Comparison of ENCODE assay signal across 1 cellular context in genomic region chr4:6749340-6750171, GRCh38.
TF ChIP-seq lines count a peak whose summit lies in the region.

No MANE protein-coding gene starts in this region.

TF ChIP-seq in HepG2, 621 proteins besides CTCF, POLR2A, EP300 and RAD21 (continued from another document and continues in another):
- TF ChIP-seq IRF1 (CRISPR knock-in tag; IDR thresholded peaks at IDR 0.05; ENCODE audit: low read depth) (no peak), AGO1 (IDR thresholded peaks at IDR 0.05; ENCODE audit: low read depth, low read length, poor library complexity, severe bottlenecking) (no peak), EEA1 (CRISPR knock-in tag; IDR thresholded peaks at IDR 0.05; ENCODE audit: borderline replicate concordance) (peak; percentile 56; the same call in 1 of the 2 replicates), CHCHD3 (CRISPR knock-in tag; IDR thresholded peaks at IDR 0.05) (no peak), ZNF264 (CRISPR knock-in tag; IDR thresholded peaks at IDR 0.05) (peak; percentile 89; the same call in 1 of the 2 replicates), ARNT2 (CRISPR knock-in tag; IDR thresholded peaks at IDR 0.05; ENCODE audit: low read depth) (0 out of 2 replicates have a peak, but pooled peaks have one; percentile 27), AHR (CRISPR knock-in tag; IDR thresholded peaks at IDR 0.05) (no peak), KMT2B (CRISPR knock-in tag; IDR thresholded peaks at IDR 0.05) (peak; percentile 58; the same call in 1 of the 2 replicates), ZZZ3 (CRISPR knock-in tag; IDR thresholded peaks at IDR 0.05; ENCODE audit: borderline replicate concordance) (peak; percentile 66), ZC3H4 (CRISPR knock-in tag; IDR thresholded peaks at IDR 0.05; ENCODE audit: borderline replicate concordance) (no peak), SAFB2 (CRISPR knock-in tag; IDR thresholded peaks at IDR 0.05; ENCODE audit: borderline replicate concordance, low read depth) (peak; percentile 92), NFIB (CRISPR knock-in tag; IDR thresholded peaks at IDR 0.05; ENCODE audit: borderline replicate concordance) (no peak), U2AF2 (IDR thresholded peaks at IDR 0.05; ENCODE audit: low read depth, low read length) (no peak), NFYB (CRISPR knock-in tag; IDR thresholded peaks at IDR 0.05) (peak; percentile 15; the same call in 1 of the 2 replicates), ZNF441 (CRISPR knock-in tag; IDR thresholded peaks at IDR 0.05; ENCODE audit: borderline replicate concordance) (peak; percentile 70; the same call in 1 of the 2 replicates), PAX8 (CRISPR knock-in tag; IDR thresholded peaks at IDR 0.05; ENCODE audit: borderline replicate concordance) (no peak), PTBP1 (IDR thresholded peaks at IDR 0.05; ENCODE audit: low read depth, low read length, poor library complexity, severe bottlenecking) (no peak), ATF7 (IDR thresholded peaks at IDR 0.05) (no peak), ATF7 (CRISPR knock-in tag; IDR thresholded peaks at IDR 0.05) (no peak), MXD4 (CRISPR knock-in tag; IDR thresholded peaks at IDR 0.05) (peak; percentile 83), MIER3 (CRISPR knock-in tag; IDR thresholded peaks at IDR 0.05; ENCODE audit: borderline replicate concordance) (peak; percentile 60; the same call in 1 of the 2 replicates), NCOR1 (IDR thresholded peaks at IDR 0.05; ENCODE audit: borderline replicate concordance, low read length) (no peak; the same call in 1 of the 2 replicates), ZSCAN31 (CRISPR knock-in tag; IDR thresholded peaks at IDR 0.05; ENCODE audit: low read depth) (peak; percentile 68; the same call in 1 of the 2 replicates), ZNF138 (CRISPR knock-in tag; IDR thresholded peaks at IDR 0.05; ENCODE audit: low read depth) (no peak; the same call in none of the 2 replicates), PPARG (CRISPR knock-in tag; conservative IDR thresholded peaks at IDR 0.05) (peak; percentile 79), ELF1 (CRISPR knock-in tag; IDR thresholded peaks at IDR 0.05) (peak; percentile 66), JDP2 (CRISPR knock-in tag; IDR thresholded peaks at IDR 0.05; ENCODE audit: borderline replicate concordance) (no peak), ZNF513 (CRISPR knock-in tag; conservative IDR thresholded peaks at IDR 0.05) (no peak), HNRNPLL (IDR thresholded peaks at IDR 0.05; ENCODE audit: low read depth, low read length, poor library complexity, severe bottlenecking) (peak; percentile 40), ZNF670 (CRISPR knock-in tag; IDR thresholded peaks at IDR 0.05; ENCODE audit: borderline replicate concordance) (no peak), ZNF772 (CRISPR knock-in tag; IDR thresholded peaks at IDR 0.05) (peak; percentile 91), ZNF335 (CRISPR knock-in tag; IDR thresholded peaks at IDR 0.05) (peak; percentile 69; the same call in 1 of the 2 replicates), KDM3A (CRISPR knock-in tag; IDR thresholded peaks at IDR 0.05; ENCODE audit: low read depth) (no peak), NR3C1 (CRISPR knock-in tag; IDR thresholded peaks at IDR 0.05) (no peak), HDAC2 (CRISPR knock-in tag; IDR thresholded peaks at IDR 0.05) (peak; percentile 88), ZNF207 (IDR thresholded peaks at IDR 0.05; ENCODE audit: borderline replicate concordance) (no peak), SP1 (IDR thresholded peaks at IDR 0.05) (no peak), SP1 (CRISPR knock-in tag; IDR thresholded peaks at IDR 0.05) (no peak), ZNF292 (CRISPR knock-in tag; IDR thresholded peaks at IDR 0.05; ENCODE audit: borderline replicate concordance, low read depth) (peak; percentile 100), PHB2 (IDR thresholded peaks at IDR 0.05; ENCODE audit: partially characterized antibody) (no peak), ZBTB39 (CRISPR knock-in tag; IDR thresholded peaks at IDR 0.05) (peak; percentile 79), NFAT5 (CRISPR knock-in tag; IDR thresholded peaks at IDR 0.05) (0 out of 2 replicates have a peak, but pooled peaks have one; percentile 64), ZNF703 (CRISPR knock-in tag; IDR thresholded peaks at IDR 0.05; ENCODE audit: borderline replicate concordance) (no peak), ZNF609 (CRISPR knock-in tag; IDR thresholded peaks at IDR 0.05; ENCODE audit: borderline replicate concordance) (peak; percentile 94), SMARCE1 (IDR thresholded peaks at IDR 0.05; ENCODE audit: borderline replicate concordance) (no peak)
- TF ChIP-seq, protein P1, sequence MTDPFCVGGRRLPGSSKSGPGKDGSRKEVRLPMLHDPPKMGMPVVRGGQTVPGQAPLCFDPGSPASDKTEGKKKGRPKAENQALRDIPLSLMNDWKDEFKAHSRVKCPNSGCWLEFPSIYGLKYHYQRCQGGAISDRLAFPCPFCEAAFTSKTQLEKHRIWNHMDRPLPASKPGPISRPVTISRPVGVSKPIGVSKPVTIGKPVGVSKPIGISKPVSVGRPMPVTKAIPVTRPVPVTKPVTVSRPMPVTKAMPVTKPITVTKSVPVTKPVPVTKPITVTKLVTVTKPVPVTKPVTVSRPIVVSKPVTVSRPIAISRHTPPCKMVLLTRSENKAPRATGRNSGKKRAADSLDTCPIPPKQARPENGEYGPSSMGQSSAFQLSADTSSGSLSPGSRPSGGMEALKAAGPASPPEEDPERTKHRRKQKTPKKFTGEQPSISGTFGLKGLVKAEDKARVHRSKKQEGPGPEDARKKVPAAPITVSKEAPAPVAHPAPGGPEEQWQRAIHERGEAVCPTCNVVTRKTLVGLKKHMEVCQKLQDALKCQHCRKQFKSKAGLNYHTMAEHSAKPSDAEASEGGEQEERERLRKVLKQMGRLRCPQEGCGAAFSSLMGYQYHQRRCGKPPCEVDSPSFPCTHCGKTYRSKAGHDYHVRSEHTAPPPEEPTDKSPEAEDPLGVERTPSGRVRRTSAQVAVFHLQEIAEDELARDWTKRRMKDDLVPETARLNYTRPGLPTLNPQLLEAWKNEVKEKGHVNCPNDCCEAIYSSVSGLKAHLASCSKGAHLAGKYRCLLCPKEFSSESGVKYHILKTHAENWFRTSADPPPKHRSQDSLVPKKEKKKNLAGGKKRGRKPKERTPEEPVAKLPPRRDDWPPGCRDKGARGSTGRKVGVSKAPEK (CRISPR knock-in tag; IDR thresholded peaks at IDR 0.05; ENCODE audit: borderline replicate concordance), result no peak; the same call in 1 of the 2 replicates
- TF ChIP-seq, protein P2, sequence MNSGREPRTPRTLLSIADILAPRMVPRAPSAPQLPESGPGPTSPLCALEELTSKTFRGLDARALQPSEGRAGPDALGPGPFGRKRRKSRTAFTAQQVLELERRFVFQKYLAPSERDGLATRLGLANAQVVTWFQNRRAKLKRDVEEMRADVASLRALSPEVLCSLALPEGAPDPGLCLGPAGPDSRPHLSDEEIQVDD (CRISPR knock-in tag; IDR thresholded peaks at IDR 0.05; ENCODE audit: borderline replicate concordance), result peak; percentile 53; the same call in 1 of the 2 replicates
- TF ChIP-seq, protein P3, sequence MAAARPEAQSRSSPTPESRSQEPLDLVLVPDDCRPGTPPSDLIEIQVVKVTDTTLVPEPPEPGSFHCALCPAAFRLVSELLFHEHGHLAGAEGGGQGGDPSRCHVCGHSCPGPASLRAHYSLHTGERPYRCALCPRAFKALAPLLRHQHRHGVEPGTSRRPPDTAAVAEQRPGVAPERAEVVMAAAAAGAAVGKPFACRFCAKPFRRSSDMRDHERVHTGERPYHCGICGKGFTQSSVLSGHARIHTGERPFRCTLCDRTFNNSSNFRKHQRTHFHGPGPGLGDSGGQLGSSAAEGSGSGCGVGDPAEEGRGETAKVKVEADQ (CRISPR knock-in tag; IDR thresholded peaks at IDR 0.05; ENCODE audit: borderline replicate concordance), result no peak
